Comparison of ENCODE assay signal across 1 cellular context in the genomic region with DNA sequence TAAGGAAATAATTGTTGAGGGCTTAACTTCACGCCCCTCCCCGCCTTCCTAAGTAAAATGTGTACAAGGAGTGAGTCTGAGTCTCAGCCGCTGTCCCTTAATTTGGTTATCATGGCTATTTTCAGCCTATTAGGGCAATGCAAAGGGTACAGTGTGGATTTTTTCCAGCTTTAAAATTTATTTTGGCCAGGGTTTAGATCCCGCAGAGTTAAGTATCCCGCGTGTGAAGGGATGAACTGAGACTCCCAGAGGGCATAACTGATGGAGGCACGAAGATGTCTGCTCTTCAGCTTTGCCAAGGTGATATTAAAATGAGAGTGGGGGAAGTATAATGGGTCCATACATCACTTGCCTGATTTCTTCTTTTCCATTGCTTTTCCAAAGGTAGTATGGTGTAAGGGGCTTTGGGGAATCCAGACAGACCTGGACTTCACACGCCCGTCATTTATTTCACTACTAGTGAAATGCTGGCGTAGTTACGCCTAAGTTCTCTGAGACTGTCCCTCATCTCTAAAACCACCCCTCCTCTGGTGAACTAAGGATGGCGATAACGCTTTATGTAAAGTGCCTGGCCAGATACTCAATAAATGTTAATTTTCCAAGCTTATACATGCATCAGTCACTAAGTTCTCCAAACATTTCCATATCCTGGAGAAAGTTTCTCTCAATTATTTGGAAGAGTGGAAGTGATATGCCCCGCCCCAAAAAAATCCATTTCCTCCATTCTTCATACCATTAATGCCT.
TF ChIP-seq lines count a peak whose summit lies in the region.

No MANE protein-coding gene starts in this region.

TF ChIP-seq in HepG2, 621 proteins besides CTCF, POLR2A, EP300 and RAD21:
- TF ChIP-seq CBX2 (IDR thresholded peaks at IDR 0.05; ENCODE audit: low read depth, low read length): peak; percentile 84
- no peak for TF ChIP-seq CBX2 (CRISPR knock-in tag; IDR thresholded peaks at IDR 0.05; ENCODE audit: low read depth)
- TF ChIP-seq GATAD1 (CRISPR knock-in tag; IDR thresholded peaks at IDR 0.05): no peak
- TF ChIP-seq ATAD3A (CRISPR knock-in tag; IDR thresholded peaks at IDR 0.05): no peak
TF ChIP-seq in HepG2: peak in this region for 1.
